In the genomic region with DNA sequence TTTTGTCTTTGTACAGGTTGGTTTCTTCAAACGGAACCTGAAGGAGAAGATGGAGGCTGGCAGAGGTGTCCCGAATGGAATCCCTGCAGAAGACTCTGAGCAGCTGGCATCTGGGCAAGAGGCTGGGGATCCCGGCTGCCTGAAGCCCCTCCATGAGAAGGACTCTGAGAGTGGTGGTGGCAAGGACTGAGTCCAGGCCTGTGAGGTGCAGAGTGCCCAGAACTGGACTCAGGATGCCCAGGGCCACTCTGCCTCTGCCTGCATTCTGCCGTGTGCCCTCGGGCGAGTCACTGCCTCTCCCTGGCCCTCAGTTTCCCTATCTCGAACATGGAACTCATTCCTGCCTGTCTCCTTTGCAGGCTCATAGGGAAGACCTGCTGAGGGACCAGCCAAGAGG, we compare ENCODE assay signal across 1 cellular context.
TF ChIP-seq lines count a peak whose summit lies in the region.

No MANE protein-coding gene starts in this region.

TF ChIP-seq in liver, 16 proteins besides CTCF, POLR2A, EP300 and RAD21 (continued from another document):
- TF ChIP-seq, protein P1, sequence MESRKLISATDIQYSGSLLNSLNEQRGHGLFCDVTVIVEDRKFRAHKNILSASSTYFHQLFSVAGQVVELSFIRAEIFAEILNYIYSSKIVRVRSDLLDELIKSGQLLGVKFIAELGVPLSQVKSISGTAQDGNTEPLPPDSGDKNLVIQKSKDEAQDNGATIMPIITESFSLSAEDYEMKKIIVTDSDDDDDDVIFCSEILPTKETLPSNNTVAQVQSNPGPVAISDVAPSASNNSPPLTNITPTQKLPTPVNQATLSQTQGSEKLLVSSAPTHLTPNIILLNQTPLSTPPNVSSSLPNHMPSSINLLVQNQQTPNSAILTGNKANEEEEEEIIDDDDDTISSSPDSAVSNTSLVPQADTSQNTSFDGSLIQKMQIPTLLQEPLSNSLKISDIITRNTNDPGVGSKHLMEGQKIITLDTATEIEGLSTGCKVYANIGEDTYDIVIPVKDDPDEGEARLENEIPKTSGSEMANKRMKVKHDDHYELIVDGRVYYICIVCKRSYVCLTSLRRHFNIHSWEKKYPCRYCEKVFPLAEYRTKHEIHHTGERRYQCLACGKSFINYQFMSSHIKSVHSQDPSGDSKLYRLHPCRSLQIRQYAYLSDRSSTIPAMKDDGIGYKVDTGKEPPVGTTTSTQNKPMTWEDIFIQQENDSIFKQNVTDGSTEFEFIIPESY (IDR thresholded peaks at IDR 0.05) = no peak
- TF ChIP-seq HNF4A (conservative IDR thresholded peaks at IDR 0.05) (no peak), NR2F2 (IDR thresholded peaks at IDR 0.05) (no peak), TAF1 (conservative IDR thresholded peaks at IDR 0.05) (no peak), JUND (IDR thresholded peaks at IDR 0.05) (no peak), SP1 (IDR thresholded peaks at IDR 0.05) (no peak), FOXA2 (IDR thresholded peaks at IDR 0.05) (no peak)
- TF ChIP-seq, protein P2, sequence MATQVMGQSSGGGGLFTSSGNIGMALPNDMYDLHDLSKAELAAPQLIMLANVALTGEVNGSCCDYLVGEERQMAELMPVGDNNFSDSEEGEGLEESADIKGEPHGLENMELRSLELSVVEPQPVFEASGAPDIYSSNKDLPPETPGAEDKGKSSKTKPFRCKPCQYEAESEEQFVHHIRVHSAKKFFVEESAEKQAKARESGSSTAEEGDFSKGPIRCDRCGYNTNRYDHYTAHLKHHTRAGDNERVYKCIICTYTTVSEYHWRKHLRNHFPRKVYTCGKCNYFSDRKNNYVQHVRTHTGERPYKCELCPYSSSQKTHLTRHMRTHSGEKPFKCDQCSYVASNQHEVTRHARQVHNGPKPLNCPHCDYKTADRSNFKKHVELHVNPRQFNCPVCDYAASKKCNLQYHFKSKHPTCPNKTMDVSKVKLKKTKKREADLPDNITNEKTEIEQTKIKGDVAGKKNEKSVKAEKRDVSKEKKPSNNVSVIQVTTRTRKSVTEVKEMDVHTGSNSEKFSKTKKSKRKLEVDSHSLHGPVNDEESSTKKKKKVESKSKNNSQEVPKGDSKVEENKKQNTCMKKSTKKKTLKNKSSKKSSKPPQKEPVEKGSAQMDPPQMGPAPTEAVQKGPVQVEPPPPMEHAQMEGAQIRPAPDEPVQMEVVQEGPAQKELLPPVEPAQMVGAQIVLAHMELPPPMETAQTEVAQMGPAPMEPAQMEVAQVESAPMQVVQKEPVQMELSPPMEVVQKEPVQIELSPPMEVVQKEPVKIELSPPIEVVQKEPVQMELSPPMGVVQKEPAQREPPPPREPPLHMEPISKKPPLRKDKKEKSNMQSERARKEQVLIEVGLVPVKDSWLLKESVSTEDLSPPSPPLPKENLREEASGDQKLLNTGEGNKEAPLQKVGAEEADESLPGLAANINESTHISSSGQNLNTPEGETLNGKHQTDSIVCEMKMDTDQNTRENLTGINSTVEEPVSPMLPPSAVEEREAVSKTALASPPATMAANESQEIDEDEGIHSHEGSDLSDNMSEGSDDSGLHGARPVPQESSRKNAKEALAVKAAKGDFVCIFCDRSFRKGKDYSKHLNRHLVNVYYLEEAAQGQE (IDR thresholded peaks at IDR 0.05) = no peak
- TF ChIP-seq, protein P3, sequence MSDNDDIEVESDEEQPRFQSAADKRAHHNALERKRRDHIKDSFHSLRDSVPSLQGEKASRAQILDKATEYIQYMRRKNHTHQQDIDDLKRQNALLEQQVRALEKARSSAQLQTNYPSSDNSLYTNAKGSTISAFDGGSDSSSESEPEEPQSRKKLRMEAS (IDR thresholded peaks at IDR 0.05) = no peak
